Comparison of ENCODE assay signal across 1 cellular context in the genomic region with DNA sequence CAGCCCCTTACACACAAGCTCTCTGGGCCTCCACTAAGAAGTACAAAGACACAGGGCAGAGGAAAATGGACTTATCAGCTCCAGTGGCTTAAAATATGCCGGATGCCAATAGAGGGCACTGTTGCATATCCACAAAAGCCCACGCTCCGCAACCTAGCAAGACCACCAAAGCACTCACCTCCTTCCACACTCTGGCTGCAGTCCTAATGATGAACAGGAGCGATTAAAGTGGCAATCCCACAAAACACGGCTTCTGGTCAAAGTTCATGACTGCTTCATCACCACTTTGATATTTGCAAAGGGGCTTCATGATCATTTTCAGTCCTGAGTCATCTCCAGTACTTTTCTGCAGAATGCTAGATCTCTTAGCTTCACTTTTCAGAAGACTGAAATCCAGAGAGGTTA.
TF ChIP-seq lines count a peak whose summit lies in the region.

No MANE protein-coding gene starts in this region.

TF ChIP-seq in H1, 55 proteins besides CTCF, POLR2A, EP300 and RAD21 (continued from another document):
- TF ChIP-seq RNF2 (IDR thresholded peaks at IDR 0.05; ENCODE audit: borderline replicate concordance, low read depth, low read length, missing control alignments, poor library complexity, severe bottlenecking) (no peak), JUND (IDR thresholded peaks at IDR 0.05; ENCODE audit: low read length) (no peak), FOSL1 (IDR thresholded peaks at IDR 0.05; ENCODE audit: insufficient read depth, low read depth, low read length) (no peak), SAP30 (IDR thresholded peaks at IDR 0.05; ENCODE audit: insufficient read depth, insufficient replicate concordance, low read length) (no peak)
